In the genomic region with DNA sequence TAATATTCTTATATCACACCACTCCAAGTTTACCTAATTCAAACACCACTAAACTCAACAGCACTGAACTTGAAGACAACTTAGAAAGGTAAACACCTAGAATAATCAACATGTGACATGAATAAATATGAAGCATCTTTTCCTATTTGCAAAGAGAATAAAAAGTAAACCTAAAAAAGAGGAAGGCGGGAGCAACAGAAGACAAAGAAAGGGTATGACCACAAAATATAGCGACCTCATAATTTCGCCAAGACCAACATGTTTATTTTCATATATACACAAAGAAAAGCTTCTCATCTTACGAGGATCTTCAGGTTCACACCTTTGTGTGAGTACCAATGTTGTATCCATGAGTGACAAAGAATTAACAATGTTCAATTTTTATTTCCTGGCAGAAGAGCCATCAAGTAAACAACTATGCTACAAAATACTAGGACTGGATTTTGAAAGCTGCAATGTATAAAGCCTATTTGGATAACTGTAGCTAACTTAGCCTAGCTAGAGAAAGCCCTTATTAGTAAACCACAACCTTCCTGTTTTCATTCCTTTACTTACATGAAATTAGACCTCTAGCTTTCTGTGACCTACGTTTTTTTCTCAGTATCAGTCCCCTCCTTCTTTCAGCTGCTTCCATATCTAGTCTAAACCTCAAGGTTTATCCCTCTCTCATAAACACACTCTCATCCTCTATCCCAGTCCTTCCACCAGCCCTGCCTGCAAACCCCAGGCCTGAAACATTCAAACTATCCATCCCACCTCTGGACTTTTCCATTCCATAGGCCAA, we compare ENCODE assay signal across 1 cellular context.
TF ChIP-seq lines count a peak whose summit lies in the region.

No MANE protein-coding gene starts in this region.

TF ChIP-seq in H1, 55 proteins besides CTCF, POLR2A, EP300 and RAD21 (continued from another document):
- TF ChIP-seq POU5F1 (IDR thresholded peaks at IDR 0.05; ENCODE audit: low read depth, low read length) (no peak), RNF2 (IDR thresholded peaks at IDR 0.05; ENCODE audit: borderline replicate concordance, low read depth, low read length, missing control alignments, poor library complexity, severe bottlenecking) (no peak), SP4 (IDR thresholded peaks at IDR 0.05; ENCODE audit: low read length) (no peak), CTBP2 (IDR thresholded peaks at IDR 0.05; ENCODE audit: borderline replicate concordance, insufficient read depth, insufficient read length, low read length) (no peak), ZNF274 (IDR thresholded peaks at IDR 0.05; ENCODE audit: borderline replicate concordance, extremely low read depth, low read length) (no peak), POLR2AphosphoS5 (IDR thresholded peaks at IDR 0.05; ENCODE audit: low read depth, low read length) (no peak)
